ENCODE assay signal across 2 cellular contexts in genomic region chr9:24050239-24050638, GRCh38.
DNase-seq lines count a peak whose midpoint lies in the region; ATAC-seq, FAIRE-seq and TF ChIP-seq lines count a peak whose summit lies in the region.
"Not testable (repeated sequence)": the region's sequence is repeated elsewhere in the genome, so short reads cannot be mapped to it uniquely, and the experiment has no call there.

No MANE protein-coding gene starts in this region.

- CTCF ChIA-PET in A549 (lab: Yijun Ruan, JAX); HEK293 (lab: Yijun Ruan, JAX): not testable (repeated sequence)

- not testable (repeated sequence) for TF ChIP-seq EP300 in A549 (IDR thresholded peaks at IDR 0.05)

- H3K9me3 ChIP-seq in A549; HEK293 (ENCODE audit: control insufficient read depth, insufficient read depth, low read depth, low read length): not testable (repeated sequence)

- not testable (repeated sequence) for H3K4me2 ChIP-seq in A549

- not testable (repeated sequence) for ATAC-seq in A549

- FAIRE-seq in A549 (lab: Jason Lieb, UNC), result not testable (repeated sequence)

- H3K27ac ChIP-seq in A549; HEK293 (ENCODE audit: extremely low read depth, low read depth, low read length): not testable (repeated sequence)

- POLR2A ChIA-PET in A549 (lab: Yijun Ruan, JAX); HEK293 (lab: Yijun Ruan, JAX): not testable (repeated sequence)

- not testable (repeated sequence) for TF ChIP-seq RAD21 in A549 (conservative IDR thresholded peaks at IDR 0.05 in 1 of 2, IDR thresholded peaks at IDR 0.05 in 1 of 2)

- 2% methylated on average over 3 of the region's 3 CpGs for WGBS in A549 (ENCODE audit: missing lambda C conversion rate)

- H3K4me1 ChIP-seq in A549; HEK293 (ENCODE audit: control insufficient read depth, insufficient read depth, low read length): not testable (repeated sequence)

- not testable (repeated sequence) for H3K4me3 ChIP-seq in A549; HEK293 (ENCODE audit: low read depth, low read length)

- DNase-seq in A549 (ENCODE audit: low read depth in 1 of 2, low spot score in 1 of 2), result not testable (repeated sequence)

- TF ChIP-seq POLR2A in A549 (IDR thresholded peaks at IDR 0.05; ENCODE audit: low read length), result not testable (repeated sequence)

- not testable (repeated sequence) for TF ChIP-seq CTCF in A549 (IDR thresholded peaks at IDR 0.05); HEK293 (tag by site-specific recombination; IDR thresholded peaks at IDR 0.05)

- H3K36me3 ChIP-seq in HEK293 (ENCODE audit: control insufficient read depth in 2 of 2, insufficient read depth in 1 of 2, low read length in 2 of 2), result not testable (repeated sequence)

TF ChIP-seq in A549, 52 proteins besides CTCF, POLR2A, EP300 and RAD21:
- peak; percentile 85 for TF ChIP-seq ZC3H11A (IDR thresholded peaks at IDR 0.05)

TF ChIP-seq in HEK293, 187 proteins besides CTCF, POLR2A, EP300 and RAD21:
- TF ChIP-seq ZNF518A (tag by site-specific recombination; conservative IDR thresholded peaks at IDR 0.05; ENCODE audit: low read depth) (peak; percentile 65), ZNF140 (tag by site-specific recombination; IDR thresholded peaks at IDR 0.05) (peak; percentile 32; the same call in 1 of the 2 replicates), ZNF394 (tag by site-specific recombination; IDR thresholded peaks at IDR 0.05; ENCODE audit: borderline replicate concordance) (peak; percentile 68; the same call in 1 of the 2 replicates), ZNF555 (tag by site-specific recombination; conservative IDR thresholded peaks at IDR 0.05) (peak; percentile 63), ZBTB11 (tag by site-specific recombination; conservative IDR thresholded peaks at IDR 0.05; ENCODE audit: low read depth) (peak; percentile 62), ZNF623 (tag by site-specific recombination; IDR thresholded peaks at IDR 0.05) (peak; percentile 50), ZNF426 (tag by site-specific recombination; IDR thresholded peaks at IDR 0.05) (peak; percentile 70), REST (tag by site-specific recombination; IDR thresholded peaks at IDR 0.05) (0 out of 2 replicates have a peak, but pooled peaks have one; percentile 35), ZNF292 (tag by site-specific recombination; IDR thresholded peaks at IDR 0.05; ENCODE audit: borderline replicate concordance, low read depth) (0 out of 2 replicates have a peak, but pooled peaks have one; percentile 12)
